ENCODE assay signal across 8 cellular contexts in the genomic region with DNA sequence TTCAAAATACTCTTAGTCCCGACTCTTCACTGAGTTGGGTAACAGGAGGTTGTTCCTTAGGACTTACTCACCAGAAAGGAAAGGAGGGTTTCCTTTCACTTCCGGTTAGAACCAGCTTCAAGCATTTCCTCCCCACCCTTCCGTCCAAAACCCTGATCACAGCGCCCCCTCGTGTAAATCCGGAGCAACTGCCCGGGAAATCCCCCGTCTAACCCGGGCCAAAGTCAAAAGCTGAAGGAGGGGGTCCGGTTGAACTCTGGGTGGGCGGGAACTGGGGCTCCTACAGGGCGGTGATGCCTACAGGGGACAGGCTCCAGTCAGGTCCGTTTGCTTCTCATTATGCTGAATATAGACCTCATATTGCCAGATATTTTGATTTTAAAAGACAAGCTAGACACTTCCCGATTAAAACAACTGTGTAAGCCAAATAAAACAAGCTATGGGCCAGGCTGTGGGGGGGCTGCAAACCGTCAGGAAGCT. TPM values are rescaled to one million over a fixed set of nuclear protein-coding genes. Genes with fewer than 3 reads are reported as not detected.
DNase-seq lines count a peak whose midpoint lies in the region; ATAC-seq and TF ChIP-seq lines count a peak whose summit lies in the region.

No MANE protein-coding gene starts in this region.

- H3K4me1 ChIP-seq in osteoblast (ENCODE audit: insufficient read depth, low read length) = peaks cover 25% of the 10 kb centered on the region
- H3K4me1 ChIP-seq in thoracic aorta (ENCODE audit: control insufficient read depth in 1 of 2, low read depth in 2 of 2) = peaks cover 15 to 25% of the 10 kb centered on the region in 2 donors

- peak; percentile 99 for ATAC-seq in thoracic aorta (ENCODE audit: insufficient number of reproducible peaks, low FRiP score, low read depth)

- H3K79me2 ChIP-seq in osteoblast (ENCODE audit: insufficient read depth, low read length) = no peaks in the 10 kb centered on the region

- H3K4me2 ChIP-seq in osteoblast (ENCODE audit: insufficient read depth, low read length) = peak overlapping the region; percentile 78

- TF ChIP-seq CTCF in LNCAP (IDR thresholded peaks at IDR 0.05) (peak; percentile 88), osteoblast (IDR thresholded peaks at IDR 0.05; ENCODE audit: extremely low read depth, low read depth, low read length) (peak; percentile 95), thoracic aorta (IDR thresholded peaks at IDR 0.05) (peak; percentile 96)

- H3K27ac ChIP-seq in osteoblast (ENCODE audit: low read depth, low read length) = peak overlapping the region; percentile 47
- H3K27ac ChIP-seq in thoracic aorta = peak overlapping the region; percentile 80 to 83

- H3K36me3 ChIP-seq in osteoblast (ENCODE audit: insufficient read depth, low read length) (no peaks in the 10 kb centered on the region), thoracic aorta (no peaks in the 10 kb centered on the region)

- no peaks in the 10 kb centered on the region for H4K20me1 ChIP-seq in osteoblast (ENCODE audit: insufficient read depth, low read length)

- peak; percentile 87 for DNase-seq in EH (ENCODE audit: low read depth)
- DNase-seq in GOT3 (lab: John Stamatoyannopoulos, UW) = peak; percentile 56
- peak; percentile 65 for DNase-seq in SIG-M5 (lab: John Stamatoyannopoulos, UW)
- peak; percentile 60 for DNase-seq in activated effector memory CD4-positive, alpha-beta T cell treated with Interleukin-2 at 50 U/mL for 16 hours
- DNase-seq in germinal center (ENCODE audit: low spot score) = peak; percentile 84
- peak; percentile 94 for DNase-seq in osteoblast (ENCODE audit: insufficient read length, low spot score, missing footprints)
- DNase-seq in thoracic aorta (ENCODE audit: low spot score) = peak; percentile 49

- H3K27me3 ChIP-seq in osteoblast (ENCODE audit: insufficient read depth, low read length) (no peaks in the 10 kb centered on the region), thoracic aorta (replicated peaks; ENCODE audit: insufficient read depth) (no peaks in the 10 kb centered on the region)

- H3K9me3 ChIP-seq in osteoblast (ENCODE audit: low read depth, low read length) = no peaks in the 10 kb centered on the region
- no peaks in the 10 kb centered on the region for H3K9me3 ChIP-seq in thoracic aorta

- H3K4me3 ChIP-seq in osteoblast (ENCODE audit: insufficient read depth, low read length) = peak overlapping the region; percentile 63
- H3K4me3 ChIP-seq in thoracic aorta = peak overlapping the region; percentile 67

- peak overlapping the region; percentile 79 for H2AFZ ChIP-seq in osteoblast (ENCODE audit: low read length)

RNA-seq across cellular contexts. Expression of a gene that starts 15.0 kb away (rescaled TPM):
- total RNA-seq in osteoblast (7.7 and 9.4 TPM in 2 replicates), thoracic aorta (10 to 100 TPM; 30.4 to 32.1 TPM)

RNA-seq across cellular contexts. Expression of a gene that starts 43.0 kb away (rescaled TPM):
- total RNA-seq in osteoblast (0.29 and 0.36 TPM in 2 replicates), thoracic aorta (1 to 10 TPM; 6.8 to 9.7 TPM)

RNA-seq across cellular contexts. Expression of a gene that starts 53.6 kb away (rescaled TPM):
- total RNA-seq in osteoblast = 2.9 TPM in 2 replicates
- total RNA-seq in thoracic aorta = 1 to 10 TPM; 3.6 to 3.7 TPM

Comparison
In these comparisons a context has a peak if more than half of its experiments do, and no peak if none do; other contexts are left out.
1. Peak in every context shown above with its lines: DNase-seq, ATAC-seq, H3K4me3 ChIP-seq and H3K27ac ChIP-seq.